Comparison of ENCODE assay signal across 1 cellular context in genomic region chr22:49916851-49917250, GRCh38.
TF ChIP-seq lines count a peak whose summit lies in the region.

No MANE protein-coding gene starts in this region.

TF ChIP-seq in HCT116, 20 proteins besides CTCF, POLR2A, EP300 and RAD21 (continued from another document):
- TF ChIP-seq YY1 (IDR thresholded peaks at IDR 0.05; ENCODE audit: extremely low read depth, insufficient replicate concordance, low read depth, low read length) (no peak), CBX3 (IDR thresholded peaks at IDR 0.05; ENCODE audit: low read depth) (no peak), ZFX (IDR thresholded peaks at IDR 0.05) (no peak), CEBPB (IDR thresholded peaks at IDR 0.05; ENCODE audit: low read depth) (no peak), SP1 (IDR thresholded peaks at IDR 0.05; ENCODE audit: low read depth) (no peak), ELF1 (IDR thresholded peaks at IDR 0.05; ENCODE audit: borderline replicate concordance, low read depth) (no peak), ATF3 (IDR thresholded peaks at IDR 0.05) (no peak), ZBTB33 (IDR thresholded peaks at IDR 0.05; ENCODE audit: extremely low read depth, insufficient replicate concordance, low read length) (no peak), EGR1 (IDR thresholded peaks at IDR 0.05; ENCODE audit: low read depth) (no peak), TCF7L2 (IDR thresholded peaks at IDR 0.05; ENCODE audit: borderline replicate concordance, extremely low read depth, insufficient read depth, insufficient read length) (no peak), EZH2 (IDR thresholded peaks at IDR 0.05) (no peak)
